8 cellular contexts compared by ENCODE assay signal in genomic region chr19:42450314-42450934, GRCh38. TPM values are rescaled to one million over a fixed set of nuclear protein-coding genes. Genes with fewer than 3 reads are reported as not detected.
A peak's percentile ranks its signal among the peaks of the same experiment; 100 is the strongest.
DNase-seq lines count a peak whose midpoint lies in the region; ATAC-seq and TF ChIP-seq lines count a peak whose summit lies in the region.

No MANE protein-coding gene starts in this region.

- no peak overlapping the region for H3K9ac ChIP-seq in DND-41 (ENCODE audit: low read depth, low read length)

- ATAC-seq in DND-41 (ENCODE audit: insufficient read depth, low read depth) (peak; percentile 85), T-cell (replicated peaks in 1 of 4) (peak; percentile 94 to 99 (median 98)), left cardiac atrium (peak; percentile 84 to 90), HG02588 (IDR thresholded peaks at IDR 0.05; ENCODE audit: unreplicated experiment) (no peak)

- H3K79me2 ChIP-seq in DND-41 (ENCODE audit: insufficient read depth, low read length), result no peaks in the 10 kb centered on the region

- no peak overlapping the region for H3K4me3 Mint-ChIP-seq in T-cell

- DNase-seq in DND-41 (peak; percentile 67), H7 (peak; percentile 80), NCI-H1105 treated with DMSO at 0.1 percent for 48 hours (lab: John Stamatoyannopoulos, UW) (peak; percentile 78), T-cell (peak; percentile 47 to 85 (median 73)), amniotic epithelial cell (ENCODE audit: low read depth) (peak; percentile 80), left cardiac atrium (peak; percentile 86), retina (peak; percentile 56)

- H3K27me3 ChIP-seq in DND-41 (ENCODE audit: insufficient read depth, low read length, poor library complexity), result no peaks in the 10 kb centered on the region
- H3K27me3 ChIP-seq in H7 (ENCODE audit: control insufficient read depth, insufficient read depth, low read length), result no peaks in the 10 kb centered on the region

- peaks cover 6 to 17% (median 8%) of the 10 kb centered on the region in 3 donors for H3K4me1 Mint-ChIP-seq in T-cell

- H2AFZ ChIP-seq in DND-41 (ENCODE audit: low read depth, low read length), result no peak overlapping the region

- H3K9me3 Mint-ChIP-seq in T-cell, result no peaks in the 10 kb centered on the region

- CTCF ChIA-PET in T-cell (lab: Charles Lee), result interaction anchor here (0.7 to 3.7 kb wide), 12 partner anchors 9 to 375 kb away, joined by 3 to 38 read pairs (median 7); partner anchors contain the start of genes CEACAM1 (in 2 of the 2), GSK3A (in 1 of the 2) and ZNF574 (in 1 of the 2)

- H3K36me3 ChIP-seq in DND-41 (ENCODE audit: insufficient read depth, low read length), result no peaks in the 10 kb centered on the region
- H3K36me3 ChIP-seq in H7 (replicated peaks; ENCODE audit: control insufficient read depth, insufficient read depth, low read length), result no peaks in the 10 kb centered on the region

- TF ChIP-seq CTCF in DND-41 (IDR thresholded peaks at IDR 0.05; ENCODE audit: borderline replicate concordance, extremely low read depth, low read length, poor library complexity, severe bottlenecking), result peak; percentile 93

- H3K27ac ChIP-seq in DND-41 (ENCODE audit: low read length), result no peak overlapping the region

- H3K9me3 ChIP-seq in DND-41 (ENCODE audit: insufficient read depth, low read length, severe bottlenecking), result no peaks in the 10 kb centered on the region

- H3K36me3 Mint-ChIP-seq in T-cell, result no peaks in the 10 kb centered on the region

- no peak overlapping the region for H3K4me3 ChIP-seq in DND-41 (ENCODE audit: low read depth in 1 of 2, low read length in 2 of 2)
- H3K4me3 ChIP-seq in H7 (ENCODE audit: insufficient read depth, low read depth, low read length), result no peak overlapping the region

- no peaks in the 10 kb centered on the region for H4K20me1 ChIP-seq in DND-41 (ENCODE audit: insufficient read depth, low read length)

- POLR2A ChIA-PET in T-cell (lab: Charles Lee), result interaction anchor here in 1 of 2 donors (0.6 kb wide), 1 partner anchor 27 kb away, joined by 3 read pairs; no protein-coding TSS in a partner anchor

- peaks cover 2 to 4% of the 10 kb centered on the region in 2 donors for H3K27me3 Mint-ChIP-seq in T-cell

- peaks cover 14% of the 10 kb centered on the region for H3K4me1 ChIP-seq in DND-41 (ENCODE audit: insufficient read depth, low read length)

- no peak overlapping the region for H3K4me2 ChIP-seq in DND-41 (ENCODE audit: insufficient read depth, low read length)

- intact Hi-C loops in left cardiac atrium (cut with DNase I), result loop anchor here (1.0 to 5.0 kb wide), 4 partner anchors 78 to 327 kb away; partner anchors contain the start of gene CEACAM1 (in 1 of the 2)

- H3K27ac Mint-ChIP-seq in T-cell, result no peak overlapping the region

RNA-seq across cellular contexts. Expression of gene CXCL17, which starts 7.7 kb away (rescaled TPM):
- total RNA-seq in H7 (2014; rRNA removed; shearing (Covaris generic)), result not detected in 2 replicates
- total RNA-seq in T-cell (not detected), left cardiac atrium (not detected)

RNA-seq across cellular contexts. Expression of gene LIPE, which starts 23.2 kb away (rescaled TPM):
- 7.5 and 8.2 TPM in 2 replicates for total RNA-seq in H7 (2014; rRNA removed; shearing (Covaris generic))
- total RNA-seq in T-cell (10 to 100 TPM; 16.2 to 44.4 (median 34.8) TPM), left cardiac atrium (100 to 1,000 TPM; 174 to 202 TPM)
